1 cellular context compared by ENCODE assay signal in genomic region chr16:2500634-2500936, GRCh38.
TF ChIP-seq lines count a peak whose summit lies in the region.

No MANE protein-coding gene starts in this region.

TF ChIP-seq in HepG2, 621 proteins besides CTCF, POLR2A, EP300 and RAD21:
- TF ChIP-seq ZBTB38 (CRISPR knock-in tag; IDR thresholded peaks at IDR 0.05) (peak; percentile 36; the same call in 1 of the 2 replicates), ZNF816 (CRISPR knock-in tag; IDR thresholded peaks at IDR 0.05; ENCODE audit: borderline replicate concordance) (no peak), HHEX (CRISPR knock-in tag; IDR thresholded peaks at IDR 0.05) (no peak), LCORL (IDR thresholded peaks at IDR 0.05) (no peak), LCORL (CRISPR knock-in tag; IDR thresholded peaks at IDR 0.05) (no peak), ZNF569 (CRISPR knock-in tag; IDR thresholded peaks at IDR 0.05; ENCODE audit: borderline replicate concordance) (no peak), ZBTB33 (CRISPR knock-in tag; IDR thresholded peaks at IDR 0.05) (peak; percentile 98), MTERF4 (CRISPR knock-in tag; IDR thresholded peaks at IDR 0.05) (no peak), ZBED4 (CRISPR knock-in tag; IDR thresholded peaks at IDR 0.05; ENCODE audit: borderline replicate concordance) (no peak), ZFP91 (CRISPR knock-in tag; IDR thresholded peaks at IDR 0.05; ENCODE audit: borderline replicate concordance) (0 out of 2 replicates have a peak, but pooled peaks have one; percentile 30), TRAFD1 (CRISPR knock-in tag; IDR thresholded peaks at IDR 0.05; ENCODE audit: borderline replicate concordance) (no peak), ZNF660 (CRISPR knock-in tag; IDR thresholded peaks at IDR 0.05; ENCODE audit: borderline replicate concordance, low read depth) (no peak), ZNF501 (CRISPR knock-in tag; IDR thresholded peaks at IDR 0.05) (0 out of 2 replicates have a peak, but pooled peaks have one; percentile 20), ZFP82 (CRISPR knock-in tag; IDR thresholded peaks at IDR 0.05; ENCODE audit: borderline replicate concordance) (no peak)
